ENCODE assay signal across 32 cellular contexts in genomic region chr5:10839118-10839517, GRCh38.
"Had no signal": no experiment of that assay in that cellular context is flagged by ENCODE, and none has a peak within 500 bp of the region (broad histone marks: within the 10 kb centered on the region; RNA-seq: fewer than 3 reads in every experiment).

No MANE protein-coding gene starts in this region.

- H3K36me3 Mint-ChIP-seq: activated naive CD8-positive, alpha-beta T cell had no signal

- H3K9me3 Mint-ChIP-seq: activated CD8-positive, alpha-beta T cell treated with anti-CD3 and anti-CD28 coated beads for 36 hours; activated T-cell treated with anti-CD3 and anti-CD28 coated beads, Interleukin-2, amount 50 U/mL, for 4 hours; activated T-helper 17 cell treated with anti-CD3 and anti-CD28 coated beads, Interleukin-2, amount 50 U/mL, for 72 hours; effector memory CD8-positive, alpha-beta T cell; T-helper 2 cell treated with Interferon-gamma antibody and Interleukin-4, amounts not matched to agents 5 μg/mL and 100 μg/mL, for 36 hours had no signal

- H3K4me1 ChIP-seq: esophagus squamous epithelium, foreskin keratinocyte, gastrocnemius medialis had no signal

- H3K27ac Mint-ChIP-seq: activated B cell treated with CpG ODN at 0.5 μM for 24 hours; activated CD8-positive, alpha-beta T cell treated with anti-CD3 and anti-CD28 coated beads for 36 hours; activated naive CD8-positive, alpha-beta T cell; activated T-helper 17 cell treated with anti-CD3 and anti-CD28 coated beads, Interleukin-2, amount 50 U/mL, for 72 hours; effector memory CD8-positive, alpha-beta T cell; T-helper 17 cell; T-helper 2 cell treated with Interferon-gamma antibody and Interleukin-4, amounts not matched to agents 5 μg/mL and 100 μg/mL, for 36 hours had no signal

- H3K27me3 Mint-ChIP-seq: activated naive CD8-positive, alpha-beta T cell had no signal

- H3K9me3 ChIP-seq: gastrocnemius medialis had no signal

- H3K36me3 ChIP-seq: esophagus squamous epithelium, gastrocnemius medialis, WERI-Rb-1 had no signal

- H3K27me3 ChIP-seq: esophagus squamous epithelium, gastrocnemius medialis had no signal

- ATAC-seq: activated CD4-positive, CD25-positive, alpha-beta regulatory T cell treated with anti-CD3 and anti-CD28 coated beads, Interleukin-2, amount 50 U/mL, for 24 hours; activated CD8-positive, alpha-beta T cell treated with anti-CD3 and anti-CD28 coated beads for 36 hours; activated T-cell treated with anti-CD3 and anti-CD28 coated beads, Interleukin-2, amount 50 U/mL, for 4 hours; activated T-helper 17 cell treated with anti-CD3 and anti-CD28 coated beads, Interleukin-2, amount 50 U/mL, for 72 hours; effector memory CD8-positive, alpha-beta T cell; foreskin keratinocyte; gastrocnemius medialis; T-helper 17 cell had no signal

- DNase-seq: activated B cell treated with CpG ODN at 0.5 μM for 24 hours; activated CD4-positive, alpha-beta T cell treated with anti-CD3 and anti-CD28 coated beads for 48 hours; activated CD4-positive, alpha-beta T cell treated with anti-CD3 and anti-CD28 coated beads, Interleukin-2, amount 50 U/mL, for 1 hour; activated CD4-positive, alpha-beta T cell treated with anti-CD3 and anti-CD28 coated beads, Interleukin-2, amount 50 U/mL, for 48 hours; activated CD8-positive, alpha-beta memory T cell treated with anti-CD3 and anti-CD28 coated beads for 24 hours; activated CD8-positive, alpha-beta T cell treated with anti-CD3 and anti-CD28 coated beads for 36 hours; activated effector memory CD4-positive, alpha-beta T cell treated with Interleukin-2 at 50 U/mL for 16 hours; activated gamma-delta T cell treated with Interleukin-2 at 50 U/mL for 16 hours; activated naive CD4-positive, alpha-beta T cell treated with anti-CD3 and anti-CD28 coated beads, Interleukin-2, amount 50 U/mL, for 16 hours; activated naive CD4-positive, alpha-beta T cell treated with Interleukin-2 at 50 U/mL for 16 hours; activated T-cell treated with anti-CD3 and anti-CD28 coated beads, Interleukin-2, amount 50 U/mL, for 4 hours; anterior cingulate cortex; caudate nucleus; cortex of kidney; dermis blood vessel endothelial cell; effector CD4-positive, alpha-beta T cell; effector memory CD8-positive, alpha-beta T cell; erythroblast; esophagus squamous epithelium; foreskin keratinocyte; gastrocnemius medialis; glutamatergic neuron; T-helper 1 cell; T-helper 17 cell; T1000; WERI-Rb-1 had no signal

- FAIRE-seq: astrocyte, colon had no signal

- H3K4me3 ChIP-seq: esophagus squamous epithelium, gastrocnemius medialis had no signal

- H3K4me1 Mint-ChIP-seq: activated B cell treated with CpG ODN at 0.5 μM for 24 hours; activated T-helper 17 cell treated with anti-CD3 and anti-CD28 coated beads, Interleukin-2, amount 50 U/mL, for 72 hours; T-helper 17 cell had no signal

- H3K27ac ChIP-seq: esophagus squamous epithelium, foreskin keratinocyte, gastrocnemius medialis, WERI-Rb-1 had no signal

- H3K4me3 Mint-ChIP-seq: activated B cell treated with CpG ODN at 0.5 μM for 24 hours; activated CD8-positive, alpha-beta T cell treated with anti-CD3 and anti-CD28 coated beads for 36 hours; activated naive CD8-positive, alpha-beta T cell; activated T-cell treated with anti-CD3 and anti-CD28 coated beads, Interleukin-2, amount 50 U/mL, for 4 hours; activated T-helper 17 cell treated with anti-CD3 and anti-CD28 coated beads, Interleukin-2, amount 50 U/mL, for 72 hours; effector memory CD8-positive, alpha-beta T cell; T-helper 17 cell; T-helper 2 cell treated with Interferon-gamma antibody and Interleukin-4, amounts not matched to agents 5 μg/mL and 100 μg/mL, for 36 hours had no signal
